Comparison of ENCODE assay signal across 24 cellular contexts in genomic region chr2:110810404-110810803, GRCh38.
"Had no signal": no experiment of that assay in that cellular context is flagged by ENCODE, and none has a peak within 500 bp of the region (broad histone marks: within the 10 kb centered on the region; RNA-seq: fewer than 3 reads in every experiment).

No MANE protein-coding gene starts in this region.

- H3K27ac ChIP-seq: dorsolateral prefrontal cortex, epithelial cell of prostate, foreskin keratinocyte, gastroesophageal sphincter, heart left ventricle, hepatocyte, prostate gland, right atrium auricular region, sigmoid colon, thoracic aorta, transverse colon, upper lobe of right lung had no signal

- H3K36me3 Mint-ChIP-seq: memory B cell; stimulated activated effector memory CD8-positive, alpha-beta T cell treated with anti-CD3 and anti-CD28 coated beads, Interleukin-12 subunit alpha, Interleukin-12 subunit beta, amount 100 ng/mL, for 72 hours had no signal

- DNase-seq: dorsolateral prefrontal cortex; effector CD4-positive, alpha-beta T cell; foreskin keratinocyte; heart left ventricle; kidney; nucleus accumbens; sigmoid colon; stimulated activated CD4-positive, alpha-beta T cell treated with anti-CD3 and anti-CD28 coated beads, Interleukin-2, amount 100 ng/mL, for 24 hours; stimulated activated CD4-positive, alpha-beta T cell treated with anti-CD3 and anti-CD28 coated beads, Interleukin-4, amount 100 ng/mL, for 24 hours; stimulated activated naive CD4-positive, alpha-beta T cell treated with Interleukin-2 at 50 U/mL for 16 hours; transverse colon; upper lobe of right lung had no signal

- H3K4me1 ChIP-seq: foreskin keratinocyte, gastroesophageal sphincter, prostate gland, right atrium auricular region, upper lobe of right lung had no signal

- H3K4me3 Mint-ChIP-seq: memory B cell; nephron; stimulated activated effector memory CD8-positive, alpha-beta T cell treated with anti-CD3 and anti-CD28 coated beads, Interleukin-12 subunit alpha, Interleukin-12 subunit beta, amount 100 ng/mL, for 72 hours had no signal

- H3K4me3 ChIP-seq: dorsolateral prefrontal cortex, gastroesophageal sphincter, heart left ventricle, hepatocyte, lung, prostate gland, right atrium auricular region, sigmoid colon, thoracic aorta, transverse colon, upper lobe of right lung had no signal

- H3K27ac Mint-ChIP-seq: nephron; stimulated activated effector memory CD8-positive, alpha-beta T cell treated with anti-CD3 and anti-CD28 coated beads, Interleukin-12 subunit alpha, Interleukin-12 subunit beta, amount 100 ng/mL, for 72 hours had no signal

- H3K9me3 Mint-ChIP-seq: memory B cell; nephron; stimulated activated effector memory CD8-positive, alpha-beta T cell treated with anti-CD3 and anti-CD28 coated beads, Interleukin-12 subunit alpha, Interleukin-12 subunit beta, amount 100 ng/mL, for 72 hours had no signal

- H3K4me2 ChIP-seq: hepatocyte had no signal

- ATAC-seq: esophagus mucosa; foreskin keratinocyte; gastroesophageal sphincter; heart left ventricle; left lobe of liver; stimulated activated effector memory CD8-positive, alpha-beta T cell treated with anti-CD3 and anti-CD28 coated beads, Interleukin-12 subunit alpha, Interleukin-12 subunit beta, amount 100 ng/mL, for 72 hours; upper lobe of right lung had no signal

- H3K27me3 ChIP-seq: hepatocyte, right atrium auricular region, sigmoid colon, transverse colon, upper lobe of right lung had no signal

- H3K36me3 ChIP-seq: gastroesophageal sphincter, heart left ventricle, prostate gland, right atrium auricular region, sigmoid colon, thoracic aorta, transverse colon, upper lobe of right lung had no signal

- H3K9me3 ChIP-seq: gastroesophageal sphincter, heart left ventricle, prostate gland, right atrium auricular region, sigmoid colon, thoracic aorta, transverse colon, upper lobe of right lung had no signal
